In the genomic region with DNA sequence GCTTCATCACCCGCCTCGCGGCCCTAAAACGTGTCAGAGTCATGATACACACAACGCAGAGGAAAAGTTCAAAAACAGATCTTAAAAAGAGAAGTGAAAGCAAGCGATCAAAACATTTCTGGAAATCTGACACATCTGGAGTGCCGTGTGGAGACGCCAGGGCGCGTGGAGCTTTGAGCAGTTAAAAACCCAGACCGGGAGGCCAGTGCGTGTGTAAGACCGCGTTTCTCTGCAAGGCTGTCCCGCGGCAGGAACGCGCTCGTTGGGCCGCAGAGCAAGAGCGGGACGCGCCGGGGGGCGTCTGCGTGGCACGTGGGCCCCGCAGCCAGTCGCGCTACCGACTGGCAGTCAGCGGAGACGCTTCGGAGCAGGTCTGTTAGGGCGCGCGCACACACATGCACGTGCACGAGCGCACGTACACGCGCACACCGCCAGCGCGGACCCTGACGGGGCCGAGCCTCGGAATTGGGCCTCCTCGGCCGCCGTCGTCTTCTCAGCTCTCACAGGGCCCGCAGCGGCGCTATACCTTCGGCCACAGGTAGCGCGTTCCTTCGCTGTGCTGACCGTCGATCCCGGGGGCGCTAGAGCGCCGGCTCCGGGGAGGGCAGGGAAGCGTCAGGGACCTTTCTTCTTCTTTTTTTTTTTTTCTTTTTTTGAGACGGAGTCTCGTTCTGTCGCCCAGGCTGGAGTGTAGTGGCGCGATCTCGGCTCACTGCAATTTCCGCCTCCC, we compare ENCODE assay signal across 1 cellular context.
TF ChIP-seq lines count a peak whose summit lies in the region.

No MANE protein-coding gene starts in this region.

TF ChIP-seq in HepG2, 621 proteins besides CTCF, POLR2A, EP300 and RAD21 (continued from another document and continues in another):
- TF ChIP-seq, protein P1, sequence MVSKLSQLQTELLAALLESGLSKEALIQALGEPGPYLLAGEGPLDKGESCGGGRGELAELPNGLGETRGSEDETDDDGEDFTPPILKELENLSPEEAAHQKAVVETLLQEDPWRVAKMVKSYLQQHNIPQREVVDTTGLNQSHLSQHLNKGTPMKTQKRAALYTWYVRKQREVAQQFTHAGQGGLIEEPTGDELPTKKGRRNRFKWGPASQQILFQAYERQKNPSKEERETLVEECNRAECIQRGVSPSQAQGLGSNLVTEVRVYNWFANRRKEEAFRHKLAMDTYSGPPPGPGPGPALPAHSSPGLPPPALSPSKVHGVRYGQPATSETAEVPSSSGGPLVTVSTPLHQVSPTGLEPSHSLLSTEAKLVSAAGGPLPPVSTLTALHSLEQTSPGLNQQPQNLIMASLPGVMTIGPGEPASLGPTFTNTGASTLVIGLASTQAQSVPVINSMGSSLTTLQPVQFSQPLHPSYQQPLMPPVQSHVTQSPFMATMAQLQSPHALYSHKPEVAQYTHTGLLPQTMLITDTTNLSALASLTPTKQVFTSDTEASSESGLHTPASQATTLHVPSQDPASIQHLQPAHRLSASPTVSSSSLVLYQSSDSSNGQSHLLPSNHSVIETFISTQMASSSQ (IDR thresholded peaks at IDR 0.05; ENCODE audit: low read depth): no peak
- TF ChIP-seq, protein P1 (CRISPR knock-in tag; IDR thresholded peaks at IDR 0.05; ENCODE audit: borderline replicate concordance): peak; percentile 51; the same call in 1 of the 2 replicates
- TF ChIP-seq SP2 (CRISPR knock-in tag; IDR thresholded peaks at IDR 0.05) (peak; percentile 46; the same call in 1 of the 2 replicates), TCF7 (IDR thresholded peaks at IDR 0.05; ENCODE audit: low read depth) (no peak), CEBPZ (IDR thresholded peaks at IDR 0.05; ENCODE audit: low read length) (no peak), NBN (conservative IDR thresholded peaks at IDR 0.05) (no peak), HOXD1 (CRISPR knock-in tag; IDR thresholded peaks at IDR 0.05) (peak; percentile 83; the same call in 1 of the 2 replicates), DBP (CRISPR knock-in tag; IDR thresholded peaks at IDR 0.05; ENCODE audit: not compliant biosample characterization) (peak; percentile 87), GATAD2A (CRISPR knock-in tag; IDR thresholded peaks at IDR 0.05) (peak; percentile 46; the same call in 1 of the 2 replicates), SMARCC2 (IDR thresholded peaks at IDR 0.05) (no peak), NR2F6 (IDR thresholded peaks at IDR 0.05) (no peak), NR2F6 (CRISPR knock-in tag; IDR thresholded peaks at IDR 0.05) (peak; percentile 32; the same call in 1 of the 2 replicates), HOXA5 (CRISPR knock-in tag; IDR thresholded peaks at IDR 0.05) (peak; percentile 89), ZNF816 (CRISPR knock-in tag; IDR thresholded peaks at IDR 0.05; ENCODE audit: borderline replicate concordance) (no peak), ZNF501 (CRISPR knock-in tag; IDR thresholded peaks at IDR 0.05) (peak; percentile 82), ZNF430 (CRISPR knock-in tag; IDR thresholded peaks at IDR 0.05) (peak; percentile 85; the same call in 1 of the 2 replicates), MTF1 (CRISPR knock-in tag; IDR thresholded peaks at IDR 0.05) (peak; percentile 80; the same call in 1 of the 2 replicates), ZMYM4 (CRISPR knock-in tag; IDR thresholded peaks at IDR 0.05) (peak; percentile 95), ZBTB38 (CRISPR knock-in tag; IDR thresholded peaks at IDR 0.05) (peak; percentile 82), ZBTB34 (CRISPR knock-in tag; IDR thresholded peaks at IDR 0.05) (peak; percentile 79), PCBP1 (IDR thresholded peaks at IDR 0.05; ENCODE audit: borderline replicate concordance, low read depth, low read length) (no peak), ZNF451 (CRISPR knock-in tag; IDR thresholded peaks at IDR 0.05) (peak; percentile 70; the same call in 1 of the 2 replicates), NAIF1 (CRISPR knock-in tag; IDR thresholded peaks at IDR 0.05; ENCODE audit: borderline replicate concordance) (no peak), SOX6 (IDR thresholded peaks at IDR 0.05) (no peak), SOX6 (CRISPR knock-in tag; IDR thresholded peaks at IDR 0.05) (no peak; the same call in none of the 2 replicates), ZNF674 (CRISPR knock-in tag; IDR thresholded peaks at IDR 0.05; ENCODE audit: low read depth) (0 out of 2 replicates have a peak, but pooled peaks have one; percentile 50)
- TF ChIP-seq, protein P2, sequence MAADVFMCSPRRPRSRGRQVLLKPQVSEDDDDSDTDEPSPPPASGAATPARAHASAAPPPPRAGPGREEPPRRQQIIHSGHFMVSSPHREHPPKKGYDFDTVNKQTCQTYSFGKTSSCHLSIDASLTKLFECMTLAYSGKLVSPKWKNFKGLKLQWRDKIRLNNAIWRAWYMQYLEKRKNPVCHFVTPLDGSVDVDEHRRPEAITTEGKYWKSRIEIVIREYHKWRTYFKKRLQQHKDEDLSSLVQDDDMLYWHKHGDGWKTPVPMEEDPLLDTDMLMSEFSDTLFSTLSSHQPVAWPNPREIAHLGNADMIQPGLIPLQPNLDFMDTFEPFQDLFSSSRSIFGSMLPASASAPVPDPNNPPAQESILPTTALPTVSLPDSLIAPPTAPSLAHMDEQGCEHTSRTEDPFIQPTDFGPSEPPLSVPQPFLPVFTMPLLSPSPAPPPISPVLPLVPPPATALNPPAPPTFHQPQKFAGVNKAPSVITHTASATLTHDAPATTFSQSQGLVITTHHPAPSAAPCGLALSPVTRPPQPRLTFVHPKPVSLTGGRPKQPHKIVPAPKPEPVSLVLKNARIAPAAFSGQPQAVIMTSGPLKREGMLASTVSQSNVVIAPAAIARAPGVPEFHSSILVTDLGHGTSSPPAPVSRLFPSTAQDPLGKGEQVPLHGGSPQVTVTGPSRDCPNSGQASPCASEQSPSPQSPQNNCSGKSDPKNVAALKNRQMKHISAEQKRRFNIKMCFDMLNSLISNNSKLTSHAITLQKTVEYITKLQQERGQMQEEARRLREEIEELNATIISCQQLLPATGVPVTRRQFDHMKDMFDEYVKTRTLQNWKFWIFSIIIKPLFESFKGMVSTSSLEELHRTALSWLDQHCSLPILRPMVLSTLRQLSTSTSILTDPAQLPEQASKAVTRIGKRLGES (CRISPR knock-in tag; IDR thresholded peaks at IDR 0.05; ENCODE audit: borderline replicate concordance): no peak
- TF ChIP-seq, protein P3, sequence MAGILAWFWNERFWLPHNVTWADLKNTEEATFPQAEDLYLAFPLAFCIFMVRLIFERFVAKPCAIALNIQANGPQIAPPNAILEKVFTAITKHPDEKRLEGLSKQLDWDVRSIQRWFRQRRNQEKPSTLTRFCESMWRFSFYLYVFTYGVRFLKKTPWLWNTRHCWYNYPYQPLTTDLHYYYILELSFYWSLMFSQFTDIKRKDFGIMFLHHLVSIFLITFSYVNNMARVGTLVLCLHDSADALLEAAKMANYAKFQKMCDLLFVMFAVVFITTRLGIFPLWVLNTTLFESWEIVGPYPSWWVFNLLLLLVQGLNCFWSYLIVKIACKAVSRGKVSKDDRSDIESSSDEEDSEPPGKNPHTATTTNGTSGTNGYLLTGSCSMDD (CRISPR knock-in tag; IDR thresholded peaks at IDR 0.05): peak; percentile 82; the same call in 1 of the 2 replicates
- TF ChIP-seq, protein P4, sequence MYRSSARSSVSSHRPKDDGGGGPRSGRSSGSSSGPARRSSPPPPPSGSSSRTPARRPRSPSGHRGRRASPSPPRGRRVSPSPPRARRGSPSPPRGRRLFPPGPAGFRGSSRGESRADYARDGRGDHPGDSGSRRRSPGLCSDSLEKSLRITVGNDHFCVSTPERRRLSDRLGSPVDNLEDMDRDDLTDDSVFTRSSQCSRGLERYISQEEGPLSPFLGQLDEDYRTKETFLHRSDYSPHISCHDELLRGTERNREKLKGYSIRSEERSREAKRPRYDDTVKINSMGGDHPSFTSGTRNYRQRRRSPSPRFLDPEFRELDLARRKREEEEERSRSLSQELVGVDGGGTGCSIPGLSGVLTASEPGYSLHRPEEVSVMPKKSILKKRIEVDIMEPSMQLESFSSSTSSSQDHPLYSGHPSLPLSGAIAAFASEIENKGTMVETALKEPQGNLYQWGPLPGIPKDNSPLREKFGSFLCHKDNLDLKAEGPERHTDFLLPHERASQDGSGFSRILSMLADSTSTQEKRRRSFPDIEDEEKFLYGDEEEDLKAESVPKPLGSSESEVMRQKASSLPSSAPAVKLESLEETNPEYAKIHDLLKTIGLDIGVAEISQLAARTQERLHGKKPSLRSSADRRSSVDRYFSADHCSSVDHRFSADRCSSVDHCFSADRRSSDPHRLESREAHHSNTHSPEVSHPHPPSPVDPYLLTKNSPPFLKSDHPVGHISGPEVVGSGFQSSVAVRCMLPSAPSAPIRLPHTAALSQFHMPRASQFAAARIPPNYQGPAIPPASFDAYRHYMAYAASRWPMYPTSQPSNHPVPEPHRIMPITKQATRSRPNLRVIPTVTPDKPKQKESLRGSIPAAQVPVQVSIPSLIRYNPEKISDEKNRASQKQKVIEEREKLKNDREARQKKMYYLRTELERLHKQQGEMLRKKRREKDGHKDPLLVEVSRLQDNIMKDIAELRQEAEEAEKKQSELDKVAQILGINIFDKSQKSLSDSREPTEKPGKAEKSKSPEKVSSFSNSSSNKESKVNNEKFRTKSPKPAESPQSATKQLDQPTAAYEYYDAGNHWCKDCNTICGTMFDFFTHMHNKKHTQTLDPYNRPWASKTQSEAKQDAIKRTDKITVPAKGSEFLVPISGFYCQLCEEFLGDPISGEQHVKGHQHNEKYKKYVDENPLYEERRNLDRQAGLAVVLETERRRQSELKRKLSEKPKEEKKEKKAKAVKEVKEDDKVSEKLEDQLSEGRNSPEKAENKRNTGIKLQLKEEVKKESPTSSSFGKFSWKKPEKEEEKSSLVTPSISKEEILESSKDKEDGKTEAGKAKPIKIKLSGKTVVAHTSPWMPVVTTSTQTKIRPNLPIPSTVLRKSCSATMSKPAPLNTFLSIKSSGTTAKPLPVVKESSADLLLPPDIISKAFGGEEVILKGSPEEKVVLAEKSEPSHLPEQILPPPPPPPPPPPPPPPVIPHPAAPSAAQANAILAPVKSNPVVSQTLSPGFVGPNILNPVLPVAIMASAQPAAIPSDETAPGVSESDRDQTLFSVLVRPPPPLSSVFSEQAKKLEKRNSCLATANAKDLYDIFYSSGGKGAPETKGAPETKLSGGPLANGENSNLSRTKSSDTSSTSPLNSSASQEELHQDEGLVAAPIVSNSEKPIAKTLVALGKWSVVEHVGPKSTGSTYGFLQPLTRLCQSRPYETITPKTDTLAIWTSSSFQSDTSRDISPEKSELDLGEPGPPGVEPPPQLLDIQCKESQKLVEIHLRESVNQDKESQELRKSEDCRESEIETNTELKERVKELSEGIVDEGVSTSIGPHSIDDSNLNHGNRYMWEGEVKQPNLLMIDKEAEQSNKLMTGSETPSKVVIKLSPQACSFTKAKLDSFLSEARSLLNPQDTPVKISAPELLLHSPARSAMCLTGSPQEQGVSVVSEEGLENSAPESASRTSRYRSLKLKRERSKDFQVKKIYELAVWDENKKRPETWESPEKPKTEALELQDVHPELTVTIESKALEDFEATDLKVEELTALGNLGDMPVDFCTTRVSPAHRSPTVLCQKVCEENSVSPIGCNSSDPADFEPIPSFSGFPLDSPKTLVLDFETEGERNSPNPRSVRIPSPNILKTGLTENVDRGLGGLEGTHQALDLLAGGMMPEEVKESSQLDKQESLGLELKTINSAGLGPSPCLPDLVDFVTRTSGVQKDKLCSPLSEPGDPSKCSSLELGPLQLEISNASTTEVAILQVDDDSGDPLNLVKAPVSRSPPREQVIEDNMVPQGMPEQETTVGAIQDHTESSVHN (CRISPR knock-in tag; IDR thresholded peaks at IDR 0.05): peak; percentile 33; the same call in 1 of the 2 replicates
